Comparison of ENCODE assay signal across 8 cellular contexts in genomic region chr16:46883353-46883689, GRCh38. TPM values are rescaled to one million over a fixed set of nuclear protein-coding genes. Genes with fewer than 3 reads are reported as not detected.
DNase-seq lines count a peak whose midpoint lies in the region; ATAC-seq and TF ChIP-seq lines count a peak whose summit lies in the region.

No MANE protein-coding gene starts in this region.

- no peak overlapping the region for H2AK5ac ChIP-seq in trophoblast cell (ENCODE audit: low read length)

- no peak overlapping the region for H2BK12ac ChIP-seq in trophoblast cell (ENCODE audit: low read length)

- no peaks in the 10 kb centered on the region for H3K9me3 ChIP-seq in RWPE2 (ENCODE audit: severe bottlenecking)
- H3K9me3 ChIP-seq in esophagus squamous epithelium: no peaks in the 10 kb centered on the region
- no peaks in the 10 kb centered on the region for H3K9me3 ChIP-seq in trophoblast cell (ENCODE audit: insufficient read depth, low read depth, low read length)

- no peak for TF ChIP-seq POLR2A in esophagus squamous epithelium (IDR thresholded peaks at IDR 0.05)

- H3K4me3 ChIP-seq in RWPE2 (ENCODE audit: severe bottlenecking) (peak overlapping the region; percentile 84), esophagus squamous epithelium (peak overlapping the region; percentile 61 to 98 (median 87)), trophoblast cell (ENCODE audit: low read depth, low read length) (no peak overlapping the region)

- H3K79me1 ChIP-seq in trophoblast cell (ENCODE audit: low read length): peaks cover 15% of the 10 kb centered on the region

- H3K9me3 Mint-ChIP-seq in activated T-cell treated with anti-CD3 and anti-CD28 coated beads, Interleukin-2, amount 50 U/mL, for 4 hours: no peaks in the 10 kb centered on the region

- DNase-seq in activated T-cell treated with anti-CD3 and anti-CD28 coated beads, Interleukin-2, amount 50 U/mL, for 4 hours: no peak
- DNase-seq in activated T-cell treated with anti-CD3 and anti-CD28 coated beads, Interleukin-2, amount 50 U/mL, for 1 hour: no peak
- no peak for DNase-seq in RWPE2 (ENCODE audit: low spot score)
- no peak for DNase-seq in esophagus squamous epithelium (lab: John Stamatoyannopoulos, UW)
- no peak for DNase-seq in trophoblast cell
- no peak for DNase-seq in NCI-H1694 (lab: John Stamatoyannopoulos, UW)
- no peak for DNase-seq in NCI-H128 (lab: John Stamatoyannopoulos, UW; ENCODE audit: unreplicated experiment)

- H3K4me1 ChIP-seq in RWPE2 (ENCODE audit: insufficient read depth, poor library complexity, severe bottlenecking) (peaks cover 17% of the 10 kb centered on the region), esophagus squamous epithelium (peaks cover 19 to 65% (median 20%) of the 10 kb centered on the region in 3 donors), trophoblast cell (ENCODE audit: control insufficient read depth in 1 of 2, insufficient read depth in 2 of 2, low read length in 2 of 2) (peaks cover 14 to 30% of the 10 kb centered on the region in 2 experiments)

- no peak for TF ChIP-seq CTCF in RWPE2 (IDR thresholded peaks at IDR 0.05; ENCODE audit: poor library complexity, severe bottlenecking)
- no peak for TF ChIP-seq CTCF in esophagus squamous epithelium (IDR thresholded peaks at IDR 0.05)

- no peaks in the 10 kb centered on the region for H3K27me3 ChIP-seq in RWPE2 (ENCODE audit: insufficient read depth, poor library complexity, severe bottlenecking)
- H3K27me3 ChIP-seq in esophagus squamous epithelium: no peaks in the 10 kb centered on the region
- H3K27me3 ChIP-seq in trophoblast cell (ENCODE audit: insufficient read depth, low read length): no peaks in the 10 kb centered on the region

- H4K12ac ChIP-seq in trophoblast cell (ENCODE audit: low read depth, low read length): no peak overlapping the region

- intact Hi-C loops in esophagus squamous epithelium (cut with DNase I): no loop called here

- peak overlapping the region; percentile 55 for H2AFZ ChIP-seq in trophoblast cell (ENCODE audit: insufficient read depth, low read length, poor library complexity)

- peak overlapping the region; percentile 3 for H2BK120ac ChIP-seq in trophoblast cell (ENCODE audit: insufficient read depth, low read length, poor library complexity)

- H3K4me2 ChIP-seq in trophoblast cell (ENCODE audit: low read length): peak overlapping the region; percentile 64

- peak overlapping the region; percentile 51 for H4K8ac ChIP-seq in trophoblast cell (ENCODE audit: low read depth, low read length)

- peak overlapping the region; percentile 81 for H4K91ac ChIP-seq in trophoblast cell (ENCODE audit: low read depth, low read length)

- H3K23ac ChIP-seq in trophoblast cell (ENCODE audit: low read length): no peak overlapping the region

- peak overlapping the region; percentile 81 for H3K4me3 Mint-ChIP-seq in activated T-cell treated with anti-CD3 and anti-CD28 coated beads, Interleukin-2, amount 50 U/mL, for 4 hours

- H3K9ac ChIP-seq in trophoblast cell (ENCODE audit: low read length): no peak overlapping the region

- peak overlapping the region; percentile 15 for H2BK5ac ChIP-seq in trophoblast cell (ENCODE audit: low read depth, low read length, poor library complexity)

- peak in 1 of 2 donors; percentile 1 for ATAC-seq in activated T-cell treated with anti-CD3 and anti-CD28 coated beads, Interleukin-2, amount 50 U/mL, for 4 hours
- no peak for ATAC-seq in RWPE2 (ENCODE audit: low read depth)
- ATAC-seq in HG03439 (IDR thresholded peaks at IDR 0.05; ENCODE audit: unreplicated experiment): no peak

- H3K27ac ChIP-seq in RWPE2 (ENCODE audit: poor library complexity, severe bottlenecking) (peak overlapping the region; percentile 21), esophagus squamous epithelium (peak overlapping the region; percentile 85 to 89 (median 88)), trophoblast cell (ENCODE audit: low read depth, low read length) (peak overlapping the region; percentile 15)

- peaks cover 6% of the 10 kb centered on the region for H3K27me3 Mint-ChIP-seq in activated T-cell treated with anti-CD3 and anti-CD28 coated beads, Interleukin-2, amount 50 U/mL, for 4 hours (ENCODE audit: low read depth)

- H3K79me2 ChIP-seq in trophoblast cell (ENCODE audit: control insufficient read depth, insufficient read depth, low read length, poor library complexity): peaks cover 15% of the 10 kb centered on the region

- H3K14ac ChIP-seq in trophoblast cell (ENCODE audit: low read length): peak overlapping the region; percentile 41

- no peaks in the 10 kb centered on the region for H3K36me3 Mint-ChIP-seq in activated T-cell treated with anti-CD3 and anti-CD28 coated beads, Interleukin-2, amount 50 U/mL, for 4 hours (ENCODE audit: insufficient read depth)

- peak overlapping the region; percentile 13 for H3K4ac ChIP-seq in trophoblast cell (ENCODE audit: low read depth, low read length)

- 35 to 37% methylated on average over 8 to 9 of the region's 10 CpGs for WGBS in esophagus squamous epithelium, 2 donors
- no CpG with 5 or more reads among the region's 10 CpGs for WGBS in trophoblast cell (ENCODE audit: extremely low coverage, insufficient coverage, insufficient read length)

- H3K4me1 Mint-ChIP-seq in activated T-cell treated with anti-CD3 and anti-CD28 coated beads, Interleukin-2, amount 50 U/mL, for 4 hours (ENCODE audit: low read depth): peaks cover 9% of the 10 kb centered on the region

- H3K18ac ChIP-seq in trophoblast cell (ENCODE audit: low read length): peak overlapping the region; percentile 15

- peaks cover 23% of the 10 kb centered on the region for H3K36me3 ChIP-seq in RWPE2 (ENCODE audit: low read depth)
- peaks cover 0 to 6% (median 0%) of the 10 kb centered on the region in 3 donors for H3K36me3 ChIP-seq in esophagus squamous epithelium
- H3K36me3 ChIP-seq in trophoblast cell (ENCODE audit: control insufficient read depth in 1 of 2, insufficient read depth in 2 of 2, low read length in 2 of 2): no peaks in the 10 kb centered on the region

RNA-seq across cellular contexts. Expression of gene GPT2, which starts 0.8 kb away (rescaled TPM):
- 10 to 100 TPM in 2 of 3 donors, 1 to 10 TPM in 1; 8.8 to 18.1 (median 11.2) TPM for total RNA-seq in activated T-cell treated with anti-CD3 and anti-CD28 coated beads, Interleukin-2, amount 50 U/mL, for 4 hours
- total RNA-seq in esophagus squamous epithelium: 100 to 1,000 TPM in 1 of 4 donors, 10 to 100 TPM in 3; 43.3 to 113 (median 77.2) TPM
- 73.2 and 77.7 TPM in 2 replicates for polyA plus RNA-seq in trophoblast cell (2013)

RNA-seq across cellular contexts. Expression of gene C16orf87, which starts 52.3 kb away (rescaled TPM):
- 10 to 100 TPM; 19.5 to 24.8 (median 22.4) TPM for total RNA-seq in activated T-cell treated with anti-CD3 and anti-CD28 coated beads, Interleukin-2, amount 50 U/mL, for 4 hours
- total RNA-seq in esophagus squamous epithelium: 1 to 10 TPM; 5.7 to 7.6 (median 7.0) TPM
- polyA plus RNA-seq in trophoblast cell (2013): 30.3 and 33.4 TPM in 2 replicates

Comparison
In these comparisons a context has a peak if more than half of its experiments do, and no peak if none do; other contexts are left out.
1. H3K27ac ChIP-seq: peak in every context shown above with its lines; median percentile 88 in esophagus squamous epithelium; 21 in RWPE2; 15 in trophoblast cell.